Comparison of ENCODE assay signal across 1 cellular context in the genomic region with DNA sequence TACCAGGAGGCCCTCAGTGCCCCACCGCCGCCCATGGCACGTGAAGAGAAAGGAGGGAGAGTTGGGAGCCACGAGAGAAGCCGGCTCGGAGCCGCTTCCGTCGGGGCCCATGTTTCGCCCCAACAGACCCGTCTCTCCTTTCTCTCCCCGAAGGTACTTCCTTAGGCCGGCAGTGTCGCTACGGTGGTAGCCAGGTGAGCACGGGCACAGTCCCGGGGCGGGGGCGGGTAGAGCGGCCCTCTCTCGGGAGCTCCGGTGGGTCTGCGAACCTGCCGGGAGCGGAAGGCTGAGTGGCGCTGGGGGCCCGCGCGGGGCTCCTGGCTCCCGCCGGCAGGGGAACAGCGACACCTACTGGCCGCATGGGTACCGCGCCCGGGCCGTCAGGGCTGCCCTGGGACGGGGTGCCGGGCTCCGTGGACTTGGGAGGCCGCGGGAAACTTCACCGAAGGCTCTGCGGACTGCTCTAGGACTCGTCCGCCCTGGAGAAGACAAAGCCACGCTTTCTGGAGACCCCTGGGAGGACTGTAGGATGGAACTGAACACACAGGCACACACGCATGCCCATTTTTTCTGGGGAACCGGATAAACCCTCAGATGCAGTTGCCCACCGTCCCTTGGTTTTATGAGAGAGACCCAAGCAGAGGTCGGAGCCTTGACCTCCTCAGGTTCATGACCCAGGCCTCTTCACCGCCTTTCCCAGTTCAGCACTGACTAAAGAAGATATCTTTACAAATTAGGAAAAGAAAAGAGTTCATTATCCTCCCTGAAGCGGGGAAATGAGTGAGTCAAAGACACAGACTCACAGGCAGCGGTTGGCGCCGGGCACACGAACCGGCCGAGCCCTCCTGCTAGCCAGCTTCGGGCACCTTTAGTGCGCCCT.
TF ChIP-seq lines count a peak whose summit lies in the region.

No MANE protein-coding gene starts in this region.

TF ChIP-seq in H1, 55 proteins besides CTCF, POLR2A, EP300 and RAD21 (continued from another document):
- peak; percentile 65 for TF ChIP-seq EZH2 (IDR thresholded peaks at IDR 0.05; ENCODE audit: low read depth, low read length, severe bottlenecking)
- TF ChIP-seq KDM4A (IDR thresholded peaks at IDR 0.05; ENCODE audit: low read depth, low read length, severe bottlenecking): peak; percentile 17
- TF ChIP-seq CHD2 (IDR thresholded peaks at IDR 0.05; ENCODE audit: low read length): no peak
- TF ChIP-seq SIX5 (IDR thresholded peaks at IDR 0.05; ENCODE audit: low read depth, low read length): no peak
- peak; percentile 46 for TF ChIP-seq TAF7 (optimal IDR thresholded peaks at IDR 0.05; ENCODE audit: borderline replicate concordance, low read depth, low read length)
- no peak for TF ChIP-seq PHF8 (conservative IDR thresholded peaks at IDR 0.05; ENCODE audit: low read depth, low read length)
- no peak for TF ChIP-seq ZNF274 (IDR thresholded peaks at IDR 0.05; ENCODE audit: borderline replicate concordance, extremely low read depth, low read length)
- no peak for TF ChIP-seq RXRA (IDR thresholded peaks at IDR 0.05; ENCODE audit: insufficient read depth, low read depth, low read length)
- TF ChIP-seq JUN (IDR thresholded peaks at IDR 0.05; ENCODE audit: low read depth, low read length): no peak
- TF ChIP-seq, protein P1, sequence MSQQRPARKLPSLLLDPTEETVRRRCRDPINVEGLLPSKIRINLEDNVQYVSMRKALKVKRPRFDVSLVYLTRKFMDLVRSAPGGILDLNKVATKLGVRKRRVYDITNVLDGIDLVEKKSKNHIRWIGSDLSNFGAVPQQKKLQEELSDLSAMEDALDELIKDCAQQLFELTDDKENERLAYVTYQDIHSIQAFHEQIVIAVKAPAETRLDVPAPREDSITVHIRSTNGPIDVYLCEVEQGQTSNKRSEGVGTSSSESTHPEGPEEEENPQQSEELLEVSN (IDR thresholded peaks at IDR 0.05): peak; percentile 94
- TF ChIP-seq SUZ12 (IDR thresholded peaks at IDR 0.05; ENCODE audit: low read length): peak; percentile 81
- peak; percentile 84; the same call in 1 of the 2 replicates for TF ChIP-seq EGR1 (IDR thresholded peaks at IDR 0.05; ENCODE audit: borderline replicate concordance, low read depth, low read length)
